In genomic region chr2:192657364-192657763, GRCh38 we compare ENCODE assay signal across 24 cellular contexts.
"Had no signal": no experiment of that assay in that cellular context is flagged by ENCODE, and none has a peak within 500 bp of the region (broad histone marks: within the 10 kb centered on the region; RNA-seq: fewer than 3 reads in every experiment).

No MANE protein-coding gene starts in this region.

- DNase-seq: activated B cell treated with CpG ODN at 0.5 μM for 24 hours; activated CD4-positive, alpha-beta T cell treated with anti-CD3 and anti-CD28 coated beads for 36 hours; activated CD4-positive, alpha-beta T cell treated with anti-CD3 and anti-CD28 coated beads, Interleukin-2, amount 50 U/mL, for 4 hours; activated CD8-positive, alpha-beta memory T cell treated with anti-CD3 and anti-CD28 coated beads for 24 hours; activated CD8-positive, alpha-beta memory T cell treated with anti-CD3 and anti-CD28 coated beads, Interleukin-2, amount 50 U/mL, for 4 hours; activated naive CD4-positive, alpha-beta T cell treated with Interleukin-2 at 50 U/mL for 16 hours; activated naive CD8-positive, alpha-beta T cell treated with anti-CD3 and anti-CD28 coated beads, Interleukin-2, amount 10 ng/mL, durations not matched to agents 7 days and 5 days; activated T-cell treated with anti-CD3 and anti-CD28 coated beads, Interleukin-2, amount 50 U/mL, for 4 hours; amniotic stem cell; colonic mucosa; hippocampal formation; kidney glomerular epithelial cell; left ventricle myocardium superior; mammary epithelial cell; midbrain; pancreas; right lobe of liver; stimulated activated CD4-positive, alpha-beta T cell treated with anti-CD3 and anti-CD28 coated beads, Interleukin-2, amount 100 ng/mL, for 24 hours; stimulated activated naive CD8-positive, alpha-beta T cell treated with anti-CD3 and anti-CD28 coated beads, Interleukin-15, amount 100 ng/mL, for 72 hours; T-helper 9 cell; tibial artery had no signal

- H3K4me3 ChIP-seq: colonic mucosa, esophagus muscularis mucosa, pancreas, right lobe of liver, skin epidermis, tibial artery had no signal

- ATAC-seq: activated CD4-positive, alpha-beta T cell treated with anti-CD3 and anti-CD28 coated beads for 36 hours; activated T-cell treated with anti-CD3 and anti-CD28 coated beads, Interleukin-2, amount 50 U/mL, for 4 hours; left ventricle myocardium superior; pancreas; right lobe of liver; stimulated activated effector memory CD8-positive, alpha-beta T cell treated with anti-CD3 and anti-CD28 coated beads, Interleukin-12 subunit alpha, Interleukin-12 subunit beta, amount 100 ng/mL, for 72 hours; stimulated activated naive CD8-positive, alpha-beta T cell treated with anti-CD3 and anti-CD28 coated beads, Interleukin-15, amount 100 ng/mL, for 72 hours had no signal
